In genomic region chr1:33255347-33256311, GRCh38 we compare ENCODE assay signal across 8 cellular contexts. TPM values are rescaled to one million over a fixed set of nuclear protein-coding genes. Genes with fewer than 3 reads are reported as not detected.
A peak's percentile ranks its signal among the peaks of the same experiment; 100 is the strongest.
DNase-seq lines count a peak whose midpoint lies in the region; ATAC-seq and TF ChIP-seq lines count a peak whose summit lies in the region.

No MANE protein-coding gene starts in this region.

- H3K36me3 ChIP-seq in neuronal stem cell (replicated peaks in 1 of 2; ENCODE audit: control insufficient read depth in 2 of 2, insufficient read depth in 2 of 2, low read length in 2 of 2) (peaks cover 3 to 15% of the 10 kb centered on the region in 2 donors), transverse colon (no peaks in the 10 kb centered on the region)

- H3K9ac ChIP-seq in neuronal stem cell (ENCODE audit: low read depth, low read length, poor library complexity) = no peak overlapping the region

- H3K27ac Mint-ChIP-seq in activated naive CD4-positive, alpha-beta T cell treated with anti-CD3 and anti-CD28 coated beads, Interleukin-2, amount 10 ng/mL, durations not matched to agents 7 days and 5 days = peak overlapping the region; percentile 80

- H2BK15ac ChIP-seq in neuronal stem cell (ENCODE audit: low read length) = peak overlapping the region; percentile 39

- intact Hi-C loops in transverse colon (cut with DNase I; ENCODE audit: low total_unique reads) = no loop called here

- no peak overlapping the region for H3K4ac ChIP-seq in neuronal stem cell (ENCODE audit: low read length)

- no peak overlapping the region for H2BK12ac ChIP-seq in neuronal stem cell (ENCODE audit: low read length)

- H3K27me3 Mint-ChIP-seq in activated naive CD4-positive, alpha-beta T cell treated with anti-CD3 and anti-CD28 coated beads, Interleukin-2, amount 10 ng/mL, durations not matched to agents 7 days and 5 days = peaks cover 41% of the 10 kb centered on the region

- no peak overlapping the region for H4K91ac ChIP-seq in neuronal stem cell (ENCODE audit: low read depth, low read length, poor library complexity)

- no peak for TF ChIP-seq EP300 in transverse colon (IDR thresholded peaks at IDR 0.05; ENCODE audit: low read depth)

- H3K4me1 ChIP-seq in neuronal stem cell (ENCODE audit: control insufficient read depth in 2 of 2, insufficient read depth in 1 of 2, low read depth in 1 of 2, low read length in 2 of 2) (peaks cover 17 to 29% of the 10 kb centered on the region in 2 donors), transverse colon (peaks cover 13 to 36% (median 28%) of the 10 kb centered on the region in 4 donors)

- H3K79me1 ChIP-seq in neuronal stem cell (ENCODE audit: low read depth, low read length) = peaks cover 4% of the 10 kb centered on the region

- H3K4me3 ChIP-seq in neuronal stem cell (ENCODE audit: low read length in 2 of 2) (peak overlapping the region; percentile 89), transverse colon (peak overlapping the region; percentile 14 to 77 (median 54))

- in situ Hi-C loops in transverse colon (cut with MboI; ENCODE audit: low pct_ligation_motif_present in 1 of 4, low pct_unique_long_range_greater_than_20kb in 1 of 4, low sequenced_read_pairs in 3 of 4) = no loop called here

- H3K4me1 Mint-ChIP-seq in activated naive CD4-positive, alpha-beta T cell treated with anti-CD3 and anti-CD28 coated beads, Interleukin-2, amount 10 ng/mL, durations not matched to agents 7 days and 5 days = peaks cover 29% of the 10 kb centered on the region

- WGBS in neuronal stem cell (ENCODE audit: extremely low coverage in 2 of 2, insufficient read length in 2 of 2, insufficient replicate concordance in 1 of 2), 2 donors = no CpG with 5 or more reads among the region's 84 CpGs
- 13% methylated on average over 40 of the region's 84 CpGs; no CpG with 5 or more reads in 1 of the 2 donors for WGBS in transverse colon (ENCODE audit: low coverage in 1 of 2), 2 donors

- H3K18ac ChIP-seq in neuronal stem cell (ENCODE audit: low read length) = peak overlapping the region; percentile 84

- no peaks in the 10 kb centered on the region for H3K9me3 Mint-ChIP-seq in activated naive CD4-positive, alpha-beta T cell treated with anti-CD3 and anti-CD28 coated beads, Interleukin-2, amount 10 ng/mL, durations not matched to agents 7 days and 5 days

- H3K9me3 ChIP-seq in neuronal stem cell (replicated peaks in 1 of 2; ENCODE audit: control insufficient read depth in 2 of 2, insufficient read depth in 1 of 2, low read depth in 1 of 2, low read length in 2 of 2) (no peaks in the 10 kb centered on the region), transverse colon (no peaks in the 10 kb centered on the region)

- no peak overlapping the region for H2BK120ac ChIP-seq in neuronal stem cell (ENCODE audit: low read depth, low read length)

- H2BK5ac ChIP-seq in neuronal stem cell (ENCODE audit: low read length) = peak overlapping the region; percentile 14

- DNase-seq in GM10266 (ENCODE audit: extremely low spot score) (peak; percentile 77), RKO (ENCODE audit: low spot score) (peak; percentile 51), glomerular visceral epithelial cell (ENCODE audit: extremely low spot score) (peak; percentile 35), neuronal stem cell (ENCODE audit: low spot score) (no peak), transverse colon (peak; percentile 86)
- DNase-seq in activated naive CD4-positive, alpha-beta T cell treated with anti-CD3 and anti-CD28 coated beads, Interleukin-2, amount 10 ng/mL, durations not matched to agents 7 days and 5 days = peak; percentile 53

- peak; percentile 79 for TF ChIP-seq POLR2A in transverse colon (IDR thresholded peaks at IDR 0.05)

- H3K4me3 Mint-ChIP-seq in activated naive CD4-positive, alpha-beta T cell treated with anti-CD3 and anti-CD28 coated beads, Interleukin-2, amount 10 ng/mL, durations not matched to agents 7 days and 5 days = peak overlapping the region; percentile 59

- peak overlapping the region; percentile 23 for H2AK5ac ChIP-seq in neuronal stem cell (ENCODE audit: low read depth, low read length)

- peaks cover 0 to 8% (median 0%) of the 10 kb centered on the region in 3 experiments for H3K27me3 ChIP-seq in neuronal stem cell (ENCODE audit: control insufficient read depth in 3 of 3, insufficient read depth in 3 of 3, low read depth in 1 of 3, low read length in 3 of 3)
- H3K27me3 ChIP-seq in transverse colon = no peaks in the 10 kb centered on the region

- H3K23ac ChIP-seq in neuronal stem cell (ENCODE audit: low read depth, low read length, poor library complexity) = no peak overlapping the region

- H3K27ac ChIP-seq in neuronal stem cell (replicated peaks; ENCODE audit: low read length) = peak overlapping the region; percentile 60
- H3K27ac ChIP-seq in transverse colon = peak overlapping the region; percentile 91 to 96 (median 95)

- TF ChIP-seq CTCF in GM10266 (IDR thresholded peaks at IDR 0.05; ENCODE audit: control insufficient read depth, insufficient read depth, low read depth, missing control alignments) (no peak), transverse colon (IDR thresholded peaks at IDR 0.05) (no peak)

- no peak overlapping the region for H3K14ac ChIP-seq in neuronal stem cell (ENCODE audit: low read length)

- peak overlapping the region; percentile 90 for H2AFZ ChIP-seq in neuronal stem cell (ENCODE audit: low read length)

- H3K36me3 Mint-ChIP-seq in activated naive CD4-positive, alpha-beta T cell treated with anti-CD3 and anti-CD28 coated beads, Interleukin-2, amount 10 ng/mL, durations not matched to agents 7 days and 5 days = peaks cover 4% of the 10 kb centered on the region

- CTCF ChIA-PET in activated naive CD4-positive, alpha-beta T cell treated with anti-CD3 and anti-CD28 coated beads, Interleukin-2, amount 10 ng/mL, durations not matched to agents 7 days and 5 days (lab: Charles Lee) = no interaction called here

- peak overlapping the region; percentile 68 for H3K4me2 ChIP-seq in neuronal stem cell (ENCODE audit: insufficient read depth, low read length, poor library complexity, severe bottlenecking)

- no peak overlapping the region for H4K8ac ChIP-seq in neuronal stem cell (ENCODE audit: low read depth, low read length)

- ATAC-seq in HG03442 (IDR thresholded peaks at IDR 0.05; ENCODE audit: unreplicated experiment) (peak; percentile 31), HG03460 (IDR thresholded peaks at IDR 0.05; ENCODE audit: unreplicated experiment) (no peak)

RNA-seq across cellular contexts. Expression of gene ZNF362, which starts 0.7 kb away (rescaled TPM):
- 42.6 TPM for polyA plus RNA-seq in neuronal stem cell (2013, experiment 1 of 2)
- 45.2 TPM for polyA plus RNA-seq in neuronal stem cell (2013, experiment 2 of 2)
- 100 to 1,000 TPM in 1 of 4 donors, 10 to 100 TPM in 1, 1 to 10 TPM in 2; 7.9 to 121 (median 12.1) TPM for total RNA-seq in transverse colon
